Comparison of ENCODE assay signal across 10 cellular contexts in the genomic region with DNA sequence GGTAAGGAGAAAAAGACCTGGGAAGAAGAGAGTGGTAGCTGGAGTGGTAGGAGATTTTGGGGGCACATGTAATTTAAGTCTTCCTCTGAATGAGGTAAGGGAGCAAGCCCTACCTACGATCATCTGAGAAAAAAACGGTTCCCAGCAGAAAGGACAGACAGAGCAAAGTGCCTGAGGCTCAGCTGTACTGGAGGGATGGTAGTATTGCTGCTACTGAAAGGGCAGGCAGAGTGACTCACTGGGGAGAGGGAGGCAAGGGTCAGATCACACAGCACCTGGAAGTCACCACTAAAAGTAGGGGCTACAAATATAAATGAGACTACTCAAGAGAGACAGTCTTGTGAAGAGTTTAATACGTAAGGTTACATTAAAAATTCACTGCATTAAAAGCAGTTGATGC.
DNase-seq lines count a peak whose midpoint lies in the region; ATAC-seq and TF ChIP-seq lines count a peak whose summit lies in the region.
"Had no signal": no experiment of that assay in that cellular context is flagged by ENCODE, and none has a peak within 500 bp of the region (broad histone marks: within the 10 kb centered on the region; RNA-seq: fewer than 3 reads in every experiment).

No MANE protein-coding gene starts in this region.

- no peak overlapping the region for H3K9ac ChIP-seq in NT2/D1 (ENCODE audit: insufficient read length, low read depth)

- no peak overlapping the region for H3K4me3 ChIP-seq in BE2C (ENCODE audit: low read depth, low read length)
- H3K4me3 ChIP-seq in NT2/D1 (ENCODE audit: insufficient read length, low read depth): no peak overlapping the region
- no peak overlapping the region for H3K4me3 ChIP-seq in mucosa of descending colon
- no peak overlapping the region for H3K4me3 ChIP-seq in tibial artery

- no peak overlapping the region for H3K27ac ChIP-seq in tibial artery

- H3K9me3 ChIP-seq in BE2C (no peaks in the 10 kb centered on the region), NT2/D1 (ENCODE audit: insufficient read depth, low read length) (no peaks in the 10 kb centered on the region), mucosa of descending colon (no peaks in the 10 kb centered on the region), tibial artery (no peaks in the 10 kb centered on the region)

- TF ChIP-seq CTCF in BE2C (IDR thresholded peaks at IDR 0.05; ENCODE audit: low read depth, low read length): no peak
- no peak for TF ChIP-seq CTCF in mucosa of descending colon (IDR thresholded peaks at IDR 0.05)
- no peak for TF ChIP-seq CTCF in tibial artery (IDR thresholded peaks at IDR 0.05)

- peak; percentile 43 for DNase-seq in BE2C
- peak; percentile 61 for DNase-seq in NT2/D1 (ENCODE audit: low read depth, low spot score)
- no peak for DNase-seq in mucosa of descending colon
- DNase-seq in ecto neural progenitor cell (ENCODE audit: low spot score): no peak
- DNase-seq in tibial artery: no peak
- no peak for DNase-seq in DMS 273 (lab: John Stamatoyannopoulos, UW; ENCODE audit: unreplicated experiment)
- DNase-seq: naive B cell, NCI-H1105 had no signal

- no peaks in the 10 kb centered on the region for H3K36me3 ChIP-seq in BE2C
- H3K36me3 ChIP-seq in NT2/D1 (ENCODE audit: insufficient read depth, insufficient read length, low read length): no peaks in the 10 kb centered on the region
- no peaks in the 10 kb centered on the region for H3K36me3 ChIP-seq in mucosa of descending colon (ENCODE audit: low read depth)
- no peaks in the 10 kb centered on the region for H3K36me3 ChIP-seq in tibial artery

- peaks cover 43% of the 10 kb centered on the region for H3K4me1 ChIP-seq in BE2C
- H3K4me1 ChIP-seq in NT2/D1 (ENCODE audit: insufficient read depth, insufficient read length): no peaks in the 10 kb centered on the region
- H3K4me1 ChIP-seq in mucosa of descending colon (ENCODE audit: low read depth): peaks cover 6% of the 10 kb centered on the region
- peaks cover 0 to 60% (median 27%) of the 10 kb centered on the region in 4 donors for H3K4me1 ChIP-seq in tibial artery

- intact Hi-C loops in mucosa of descending colon (cut with DNase I, micrococcal nuclease): no loop called here
- intact Hi-C loops in tibial artery (cut with DNase I; ENCODE audit: low total_unique reads): no loop called here

- H3K27me3 ChIP-seq in BE2C (no peaks in the 10 kb centered on the region), NT2/D1 (ENCODE audit: insufficient read depth, insufficient read length) (no peaks in the 10 kb centered on the region), tibial artery (no peaks in the 10 kb centered on the region)

- ATAC-seq in esophagus mucosa (peak; percentile 50), mucosa of descending colon (peak; percentile 75), GM21381 (IDR thresholded peaks at IDR 0.05; ENCODE audit: unreplicated experiment) (no peak)

Comparison
In these comparisons a context has a peak if more than half of its experiments do, and no peak if none do; other contexts are left out.
1. DNase-seq: peak in BE2C (single experiment) and NT2/D1 (single experiment); none in mucosa of descending colon (0 of 3), ecto neural progenitor cell (single experiment), tibial artery (0 of 2) and DMS 273 (single experiment).